14 cellular contexts compared by ENCODE assay signal in the genomic region with DNA sequence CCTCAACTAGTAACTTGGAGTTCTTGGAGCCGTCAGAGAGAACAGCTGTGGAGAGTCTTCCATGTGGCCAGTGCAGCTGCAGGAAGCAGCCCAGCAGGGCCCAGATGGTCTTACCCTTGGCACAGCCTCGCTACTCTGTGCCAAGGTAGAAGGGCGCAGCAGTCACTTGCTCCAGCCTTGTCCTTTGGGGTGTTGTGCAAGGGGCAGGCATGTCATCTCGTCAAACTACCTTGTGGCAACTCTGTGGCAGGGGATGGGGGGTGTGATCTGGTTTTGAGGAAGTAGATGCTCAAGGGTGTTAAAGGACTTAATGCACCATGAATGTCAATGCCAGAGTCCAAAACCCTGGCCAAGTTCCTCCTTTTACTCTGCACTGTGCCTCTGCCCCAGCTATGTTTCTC. TPM values are rescaled to one million over a fixed set of nuclear protein-coding genes. Genes with fewer than 3 reads are reported as not detected.
A peak's percentile ranks its signal among the peaks of the same experiment; 100 is the strongest.
DNase-seq lines count a peak whose midpoint lies in the region; ATAC-seq and TF ChIP-seq lines count a peak whose summit lies in the region.
"Had no signal": no experiment of that assay in that cellular context is flagged by ENCODE, and none has a peak within 500 bp of the region (broad histone marks: within the 10 kb centered on the region; RNA-seq: fewer than 3 reads in every experiment).

No MANE protein-coding gene starts in this region.

- no peak for TF ChIP-seq EP300 in upper lobe of left lung (IDR thresholded peaks at IDR 0.05)

- H3K4me3 ChIP-seq in lower lobe of right lung (no peak overlapping the region), upper lobe of left lung (no peak overlapping the region)
- H3K4me3 ChIP-seq: A549, sigmoid colon had no signal

- peak; percentile 80 for DNase-seq in Right ventricle myocardium inferior (ENCODE audit: missing footprints)
- DNase-seq in cardiac septum (ENCODE audit: low spot score) = no peak
- DNase-seq in lower lobe of right lung = peak; percentile 84
- DNase-seq in upper lobe of left lung = peak in 1 of 2 donors; percentile 83
- DNase-seq in NCI-H2227 (lab: John Stamatoyannopoulos, UW; ENCODE audit: unreplicated experiment) = no peak
- no peak for DNase-seq in cerebellar nuclear complex (lab: John Stamatoyannopoulos, UW)
- DNase-seq in omental fat pad (ENCODE audit: low spot score) = no peak
- DNase-seq: DMS53, NCI-H2081, sigmoid colon, T1000, trophoblast cell had no signal

- intact Hi-C loops in Right ventricle myocardium inferior (cut with DNase I) = loop anchor here (2.0 kb wide), 1 partner anchor 93 kb away; the partner anchor contains the start of gene KIAA0232
- intact Hi-C loops in cardiac septum (cut with DNase I) = no loop called here
- intact Hi-C loops in lower lobe of right lung (cut with DNase I) = loop anchor here (10.0 kb wide), 1 partner anchor 161 kb away; the partner anchor contains the start of gene BLOC1S4

- H3K27ac ChIP-seq in angular gyrus (ENCODE audit: low read depth, low read length) = peak overlapping the region; percentile 67
- H3K27ac ChIP-seq in lower lobe of right lung = no peak overlapping the region
- peak overlapping the region in 3 of 4 donors; percentile 5 to 39 (median 9) for H3K27ac ChIP-seq in upper lobe of left lung
- H3K27ac ChIP-seq: A549, sigmoid colon had no signal

- WGBS in upper lobe of left lung, 2 donors = 33 to 64% methylated on average over 2 to 4 of the region's 4 CpGs

- no peak for TF ChIP-seq POLR2A in upper lobe of left lung (IDR thresholded peaks at IDR 0.05)

- no peaks in the 10 kb centered on the region for H3K9me3 ChIP-seq in lower lobe of right lung
- no peaks in the 10 kb centered on the region for H3K9me3 ChIP-seq in upper lobe of left lung
- H3K9me3 ChIP-seq: A549, sigmoid colon had no signal

- H3K4me1 ChIP-seq in lower lobe of right lung = peaks cover 24% of the 10 kb centered on the region
- peaks cover 8 to 13% (median 11%) of the 10 kb centered on the region in 4 donors for H3K4me1 ChIP-seq in upper lobe of left lung
- H3K4me1 ChIP-seq: A549, sigmoid colon had no signal

- no peaks in the 10 kb centered on the region for H3K27me3 ChIP-seq in lower lobe of right lung (ENCODE audit: low read depth)
- H3K27me3 ChIP-seq in upper lobe of left lung = no peaks in the 10 kb centered on the region
- H3K27me3 ChIP-seq: sigmoid colon had no signal

- no peak for TF ChIP-seq CTCF in lower lobe of right lung (IDR thresholded peaks at IDR 0.05)
- no peak for TF ChIP-seq CTCF in upper lobe of left lung (IDR thresholded peaks at IDR 0.05)
- TF ChIP-seq CTCF in omental fat pad (IDR thresholded peaks at IDR 0.05) = no peak

- ATAC-seq in Right ventricle myocardium inferior = peak; percentile 77
- peak; percentile 60 to 79 for ATAC-seq in lower lobe of right lung
- peak; percentile 77 to 78 for ATAC-seq in upper lobe of left lung (ENCODE audit: low FRiP score in 2 of 2)
- ATAC-seq in omental fat pad (ENCODE audit: low FRiP score) = no peak
- ATAC-seq: A549 had no signal

- H3K36me3 ChIP-seq in lower lobe of right lung (peaks cover 77% of the 10 kb centered on the region), upper lobe of left lung (peaks cover 18 to 89% (median 51%) of the 10 kb centered on the region in 4 donors)

RNA-seq across cellular contexts. Expression of gene TBC1D14, which starts 34.2 kb away (rescaled TPM):
- total RNA-seq in Right ventricle myocardium inferior (36.1 TPM), cardiac septum (30.8 TPM), lower lobe of right lung (60.7 TPM), upper lobe of left lung (10 to 100 TPM; 47.7 to 61.8 (median 57.8) TPM), omental fat pad (10 to 100 TPM; 38.0 to 58.2 (median 56.8) TPM)

Comparison
In these comparisons a context has a peak if more than half of its experiments do, and no peak if none do; other contexts are left out.
1. DNase-seq: peak in Right ventricle myocardium inferior (single experiment) and lower lobe of right lung (single experiment); none in cardiac septum (single experiment), NCI-H2227 (single experiment), cerebellar nuclear complex (0 of 2) and omental fat pad (single experiment).